In the genomic region with DNA sequence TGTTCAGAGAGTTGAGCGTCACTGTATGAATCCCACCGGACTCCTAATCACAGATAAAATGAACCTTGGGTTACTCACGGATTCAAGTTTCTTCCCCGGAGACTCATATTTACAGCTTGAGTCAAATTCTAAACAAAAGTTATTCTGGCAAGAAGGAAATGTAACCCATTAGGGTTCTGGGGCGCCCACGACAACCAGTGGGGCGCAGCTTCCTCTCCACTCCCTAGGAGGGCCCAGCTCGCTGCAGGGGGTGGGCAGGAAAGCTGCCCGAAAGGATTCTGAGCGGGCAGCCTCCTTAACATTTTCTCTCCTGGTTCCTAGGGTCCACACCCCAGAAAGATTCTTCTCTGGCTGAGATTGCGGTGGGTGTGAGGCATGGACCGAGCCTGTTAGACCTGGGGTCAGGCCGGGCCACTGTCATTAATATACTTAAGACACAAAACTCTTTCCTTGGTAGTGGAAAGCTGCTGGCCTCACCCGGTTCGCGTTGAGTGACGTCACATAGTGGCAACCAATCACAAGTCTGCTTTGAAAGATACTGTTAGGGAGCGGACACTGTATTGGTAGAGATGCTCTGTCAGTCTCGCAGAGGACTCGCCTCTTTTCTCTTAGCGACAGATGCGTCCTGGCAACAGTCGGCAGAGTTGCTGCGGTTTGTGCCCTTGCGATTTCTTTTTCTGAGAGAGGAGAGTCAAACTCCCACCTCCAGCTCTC, we compare ENCODE assay signal across 7 cellular contexts. TPM values are rescaled to one million over a fixed set of nuclear protein-coding genes. Genes with fewer than 3 reads are reported as not detected.
DNase-seq lines count a peak whose midpoint lies in the region; ATAC-seq, FAIRE-seq and TF ChIP-seq lines count a peak whose summit lies in the region.

No MANE protein-coding gene starts in this region.

- peaks cover 0 to 2% of the 10 kb centered on the region in 2 donors for H3K4me1 ChIP-seq in kidney (ENCODE audit: control insufficient read depth in 1 of 2, insufficient read depth in 1 of 2, low read depth in 1 of 2, low read length in 2 of 2)

- no peak for TF ChIP-seq CTCF in choroid plexus epithelial cell (conservative IDR thresholded peaks at IDR 0.05; ENCODE audit: low read depth, low read length)
- no peak for TF ChIP-seq CTCF in kidney (IDR thresholded peaks at IDR 0.05; ENCODE audit: borderline replicate concordance, extremely low read depth, insufficient read depth)

- H3K9ac ChIP-seq in kidney (ENCODE audit: low read length in 2 of 2): peak overlapping the region in 1 of 2 donors; percentile 75

- no peak overlapping the region for H3K27ac ChIP-seq in kidney (ENCODE audit: low read depth in 2 of 2, low read length in 2 of 2)

- DNase-seq in NCI-H2171 treated with DMSO at 0.1 percent for 48 hours (lab: John Stamatoyannopoulos, UW) (peak; percentile 85), choroid plexus epithelial cell (ENCODE audit: low read depth) (peak; percentile 99), kidney (peak; percentile 91)
- peak; percentile 74 to 82 for DNase-seq in stimulated activated CD4-positive, alpha-beta T cell treated with anti-CD3 and anti-CD28 coated beads, Interleukin-15, amount 100 ng/mL, for 48 hours (ENCODE audit: low read depth in 2 of 2)

- peak overlapping the region; percentile 63 for H3K4me3 ChIP-seq in choroid plexus epithelial cell (ENCODE audit: low read depth, low read length)
- H3K4me3 ChIP-seq in kidney (ENCODE audit: low read length in 2 of 2): peak overlapping the region; percentile 63 to 78

- peak; percentile 98 for FAIRE-seq in kidney (lab: Jason Lieb, UNC)

- no peaks in the 10 kb centered on the region for H3K36me3 ChIP-seq in kidney (ENCODE audit: control insufficient read depth in 1 of 2, insufficient read depth in 2 of 2, low read length in 2 of 2)

- intact Hi-C loops in kidney (cut with DNase I): no loop called here

- no peaks in the 10 kb centered on the region for H3K9me3 ChIP-seq in kidney (ENCODE audit: control insufficient read depth in 1 of 2, low read length in 2 of 2)

- ATAC-seq in GM18511 (IDR thresholded peaks at IDR 0.05; ENCODE audit: unreplicated experiment): peak; percentile 100
- ATAC-seq in HG02973 (IDR thresholded peaks at IDR 0.05; ENCODE audit: unreplicated experiment): peak; percentile 100
- peak; percentile 99 to 100 for ATAC-seq in activated CD4-positive, CD25-positive, alpha-beta regulatory T cell treated with anti-CD3 and anti-CD28 coated beads, Interleukin-2, amount 50 U/mL, for 24 hours

RNA-seq across cellular contexts. Expression of gene MCOLN3, which starts 13.6 kb away (rescaled TPM):
- 3.1 TPM for total RNA-seq in kidney
- polyA plus RNA-seq in kidney (ENCODE audit: insufficient read depth, low read depth, low replicate concordance): 7.8 TPM
